Comparison of ENCODE assay signal across 39 cellular contexts in genomic region chrX:48709522-48710117, GRCh38. TPM values are rescaled to one million over a fixed set of nuclear protein-coding genes. Genes with fewer than 3 reads are reported as not detected.
"Had no signal": no experiment of that assay in that cellular context is flagged by ENCODE, and none has a peak within 500 bp of the region (broad histone marks: within the 10 kb centered on the region; RNA-seq: fewer than 3 reads in every experiment).

No MANE protein-coding gene starts in this region.

- H3K36me3 ChIP-seq: brain microvascular endothelial cell, MG63, Peyer's patch had no signal

- H3K27ac ChIP-seq: brain microvascular endothelial cell, Peyer's patch, VCaP had no signal

- H3K27me3 ChIP-seq: brain microvascular endothelial cell, MG63, Peyer's patch had no signal

- H3K9me3 ChIP-seq: MG63, Peyer's patch had no signal

- H3K4me3 ChIP-seq: MG63, Peyer's patch had no signal

- DNase-seq: activated CD4-positive, alpha-beta T cell treated with anti-CD3 and anti-CD28 coated beads for 1 hour; activated CD4-positive, alpha-beta T cell treated with anti-CD3 and anti-CD28 coated beads for 48 hours; activated CD4-positive, CD25-positive, alpha-beta regulatory T cell; activated CD8-positive, alpha-beta T cell treated with anti-CD3 and anti-CD28 coated beads for 36 hours; activated effector memory CD4-positive, alpha-beta T cell treated with anti-CD3 and anti-CD28 coated beads, Interleukin-2, amount 50 U/mL, for 16 hours; activated naive CD4-positive, alpha-beta T cell; activated naive CD4-positive, alpha-beta T cell treated with anti-CD3 and anti-CD28 coated beads, Interleukin-2, amount 50 U/mL, for 16 hours; activated naive CD8-positive, alpha-beta T cell treated with anti-CD3 and anti-CD28 coated beads for 36 hours; activated T-cell treated with anti-CD3 and anti-CD28 coated beads, Interleukin-2, amount 50 U/mL, for 1 hour; activated T-cell treated with anti-CD3 and anti-CD28 coated beads, Interleukin-2, amount 50 U/mL, for 72 hours; amniotic stem cell; aorta; brain microvascular endothelial cell; central memory CD4-positive, alpha-beta T cell; MG63; NCI-H1048; NCI-H1105 treated with DMSO at 0.1 percent for 48 hours; NCI-H1436 treated with DMSO at 0.1 percent for 48 hours; NCI-H1694 treated with DMSO at 0.1 percent for 48 hours; NCI-H2029; NCI-H345; NCI-H524 treated with DMSO at 0.1 percent for 48 hours; NK-92 treated with Interleukin-12 subunit alpha and Interleukin-12 subunit beta, amount 100 ng/mL, for 24 hours; PC-3; Peyer's patch; RPMI8226; SIG-M5; SW 1271; T-helper 1 cell; T-helper 2 cell; T-helper 9 cell had no signal

- H3K4me1 ChIP-seq: Peyer's patch had no signal

- ATAC-seq: activated CD8-positive, alpha-beta T cell treated with anti-CD3 and anti-CD28 coated beads for 36 hours; activated T-cell treated with anti-CD3 and anti-CD28 coated beads, Interleukin-2, amount 50 U/mL, for 72 hours; activated T-helper 17 cell treated with anti-CD3 and anti-CD28 coated beads, Interleukin-2, amount 50 U/mL, for 72 hours; PC-3; Right ventricle myocardium inferior; SK-N-SH treated with all-trans-retinoic acid at 6 μM for 48 hours had no signal

RNA-seq across cellular contexts. Expression of gene GLOD5, which starts 51.9 kb away (rescaled TPM):
- total RNA-seq: activated CD8-positive, alpha-beta memory T cell treated with anti-CD3 and anti-CD28 coated beads for 36 hours; activated CD8-positive, alpha-beta T cell treated with anti-CD3 and anti-CD28 coated beads for 36 hours; activated naive CD8-positive, alpha-beta T cell treated with anti-CD3 and anti-CD28 coated beads for 36 hours; activated T-cell treated with anti-CD3 and anti-CD28 coated beads, Interleukin-2, amount 50 U/mL, for 72 hours; activated T-helper 17 cell treated with anti-CD3 and anti-CD28 coated beads, Interleukin-2, amount 50 U/mL, for 72 hours; aorta; cerebellum; NCI-H460; PC-3; Right ventricle myocardium inferior; SK-MEL-5 had no signal
